Comparison of ENCODE assay signal across 7 cellular contexts in genomic region chr18:6520901-6521300, GRCh38.
"Had no signal": no experiment of that assay in that cellular context is flagged by ENCODE, and none has a peak within 500 bp of the region (broad histone marks: within the 10 kb centered on the region; RNA-seq: fewer than 3 reads in every experiment).

No MANE protein-coding gene starts in this region.

- H3K4me3 Mint-ChIP-seq: IgD-negative memory B cell had no signal

- DNase-seq: IMR-90, KBM-7, KG1 had no signal

- H3K4me3 ChIP-seq: K562 had no signal

- H3K36me3 Mint-ChIP-seq: IgD-negative memory B cell had no signal

- H3K4me1 Mint-ChIP-seq: IgD-negative memory B cell had no signal

- H3K27ac ChIP-seq: HL-60 had no signal

- H3K27me3 Mint-ChIP-seq: IgD-negative memory B cell had no signal

- H3K27ac Mint-ChIP-seq: IgD-negative memory B cell had no signal

- ATAC-seq: HepG2, K562 had no signal
